Comparison of ENCODE assay signal across 13 cellular contexts in the genomic region with DNA sequence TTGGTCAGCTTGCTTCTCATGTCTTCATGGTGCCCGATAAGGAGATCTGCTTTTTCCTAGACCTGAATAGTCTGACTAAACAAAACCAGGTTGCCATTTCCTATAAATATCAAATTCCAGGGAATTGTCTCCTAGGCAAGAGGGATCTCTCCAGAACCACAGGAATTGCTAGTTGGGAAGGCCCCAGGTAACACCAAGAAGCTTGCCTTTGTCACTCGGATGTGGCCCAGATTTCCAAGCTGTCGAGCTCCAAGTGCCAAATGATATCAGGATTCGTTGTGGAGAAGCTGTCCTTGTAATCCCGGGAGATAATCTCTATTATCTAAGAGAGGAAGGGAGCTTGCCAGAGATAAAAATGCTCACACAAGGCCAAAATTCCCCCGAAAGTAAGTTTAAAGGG.
DNase-seq lines count a peak whose midpoint lies in the region; ATAC-seq lines count a peak whose summit lies in the region.
"Had no signal": no experiment of that assay in that cellular context is flagged by ENCODE, and none has a peak within 500 bp of the region (broad histone marks: within the 10 kb centered on the region; RNA-seq: fewer than 3 reads in every experiment).

No MANE protein-coding gene starts in this region.

- ATAC-seq in GM21576 (IDR thresholded peaks at IDR 0.05; ENCODE audit: unreplicated experiment) = no peak

- DNase-seq in A172 (ENCODE audit: low spot score) (peak; percentile 88), H4 (ENCODE audit: low spot score) (peak; percentile 57), NCI-H82 treated with DMSO at 0.1 percent for 48 hours (lab: John Stamatoyannopoulos, UW; ENCODE audit: unreplicated experiment) (peak; percentile 2), cerebellar nuclear complex (lab: John Stamatoyannopoulos, UW) (peak; percentile 35 to 68), iPS-NIHi7 (ENCODE audit: extremely low spot score) (no peak)
- DNase-seq in activated effector memory CD4-positive, alpha-beta T cell treated with anti-CD3 and anti-CD28 coated beads, Interleukin-2, amount 50 U/mL, for 16 hours = no peak
- DNase-seq: CD4-positive, alpha-beta memory T cell; KG1; NCI-H187 treated with DMSO at 0.1 percent for 48 hours; NCI-H2227 treated with DMSO at 0.1 percent for 48 hours; NCI-H510A treated with DMSO at 0.1 percent for 48 hours; PC-9 had no signal

Comparison
In these comparisons a context has a peak if more than half of its experiments do, and no peak if none do; other contexts are left out.
1. DNase-seq: peak in A172 (single experiment), H4 (single experiment), NCI-H82 treated with DMSO at 0.1 percent for 48 hours (single experiment) and cerebellar nuclear complex (2 of 2); none in iPS-NIHi7 (single experiment) and activated effector memory CD4-positive, alpha-beta T cell treated with anti-CD3 and anti-CD28 coated beads, Interleukin-2, amount 50 U/mL, for 16 hours (single experiment).